In the genomic region with DNA sequence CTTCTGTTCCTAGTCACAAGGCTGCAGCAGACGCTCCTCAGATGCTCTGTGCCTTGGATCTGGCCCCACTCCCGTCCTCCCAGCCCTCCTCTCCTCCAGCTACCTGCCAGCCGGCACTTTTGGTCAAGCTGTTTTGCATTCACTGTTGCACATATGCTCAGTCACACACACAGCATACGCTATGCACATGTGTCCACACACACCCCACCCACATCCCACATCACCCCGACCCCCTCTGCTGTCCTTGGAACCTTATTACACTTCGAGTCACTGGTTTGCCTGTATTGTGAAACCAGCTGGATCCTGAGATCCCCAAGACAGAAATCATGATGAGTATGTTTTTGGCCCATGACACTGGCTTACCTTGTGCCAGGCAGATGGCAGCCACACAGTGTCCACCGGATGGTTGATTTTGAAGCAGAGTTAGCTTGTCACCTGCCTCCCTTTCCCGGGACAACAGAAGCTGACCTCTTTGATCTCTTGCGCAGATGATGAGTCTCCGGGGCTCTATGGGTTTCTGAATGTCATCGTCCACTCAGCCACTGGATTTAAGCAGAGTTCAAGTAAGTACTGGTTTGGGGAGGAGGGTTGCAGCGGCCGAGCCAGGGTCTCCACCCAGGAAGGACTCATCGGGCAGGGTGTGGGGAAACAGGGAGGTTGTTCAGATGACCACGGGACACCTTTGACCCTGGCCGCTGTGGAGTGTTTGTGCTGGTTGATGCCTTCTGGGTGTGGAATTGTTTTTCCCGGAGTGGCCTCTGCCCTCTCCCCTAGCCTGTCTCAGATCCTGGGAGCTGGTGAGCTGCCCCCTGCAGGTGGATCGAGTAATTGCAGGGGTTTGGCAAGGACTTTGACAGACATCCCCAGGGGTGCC, we compare ENCODE assay signal across 8 cellular contexts.
A peak's percentile ranks its signal among the peaks of the same experiment; 100 is the strongest.
DNase-seq lines count a peak whose midpoint lies in the region; TF ChIP-seq lines count a peak whose summit lies in the region.

No MANE protein-coding gene starts in this region.

- no peaks in the 10 kb centered on the region for H3K27me3 Mint-ChIP-seq in mesothelial cell of epicardium (ENCODE audit: low read depth)

- H3K9me3 ChIP-seq in colonic mucosa = no peaks in the 10 kb centered on the region

- H3K4me1 ChIP-seq in colonic mucosa = no peaks in the 10 kb centered on the region

- H3K4me3 Mint-ChIP-seq in mesothelial cell of epicardium = no peak overlapping the region

- no peak overlapping the region for H3K27ac Mint-ChIP-seq in mesothelial cell of epicardium

- intact Hi-C loops in colonic mucosa (cut with DNase I) = loop anchor here (10.0 kb wide), 1 partner anchor 335 kb away; no protein-coding TSS in a partner anchor

- peak; percentile 72 for TF ChIP-seq CTCF in colonic mucosa (IDR thresholded peaks at IDR 0.05)
- peak; percentile 87 for TF ChIP-seq CTCF in mesothelial cell of epicardium (IDR thresholded peaks at IDR 0.05; ENCODE audit: unreplicated experiment)

- H3K36me3 ChIP-seq in colonic mucosa = no peaks in the 10 kb centered on the region

- no peak overlapping the region for H3K4me3 ChIP-seq in colonic mucosa

- no peaks in the 10 kb centered on the region for H3K27me3 ChIP-seq in colonic mucosa

- no peak overlapping the region for H3K27ac ChIP-seq in colonic mucosa

- DNase-seq in GDM1 (lab: John Stamatoyannopoulos, UW) (peak; percentile 12), LoVo (ENCODE audit: low spot score) (peak; percentile 7), colonic mucosa (peak; percentile 76), mesothelial cell of epicardium (ENCODE audit: low spot score in 2 of 2, unreplicated experiment in 2 of 2) (peak in 1 of 2 experiments; percentile 60), middle frontal gyrus (ENCODE audit: extremely low spot score, low spot score) (no peak), DMS79 (lab: John Stamatoyannopoulos, UW) (no peak)
- peak; percentile 71 for DNase-seq in activated CD4-positive, alpha-beta T cell treated with anti-CD3 and anti-CD28 coated beads for 48 hours
- peak; percentile 14 to 15 for DNase-seq in stimulated activated CD8-positive, alpha-beta memory T cell treated with anti-CD3 and anti-CD28 coated beads, Interleukin-7, amount 100 ng/mL, for 4 hours (ENCODE audit: low read depth in 2 of 2)

- H3K9me3 Mint-ChIP-seq in mesothelial cell of epicardium = no peaks in the 10 kb centered on the region

- H3K36me3 Mint-ChIP-seq in mesothelial cell of epicardium = peaks cover 32% of the 10 kb centered on the region

- H3K9ac ChIP-seq in colonic mucosa (ENCODE audit: low read depth in 2 of 2, low read length in 2 of 2) = no peak overlapping the region

- no peaks in the 10 kb centered on the region for H3K4me1 Mint-ChIP-seq in mesothelial cell of epicardium

Comparison
In these comparisons a context has a peak if more than half of its experiments do, and no peak if none do; other contexts are left out.
1. DNase-seq: peak in GDM1 (single experiment), LoVo (single experiment), activated CD4-positive, alpha-beta T cell treated with anti-CD3 and anti-CD28 coated beads for 48 hours (single experiment), colonic mucosa (single experiment) and stimulated activated CD8-positive, alpha-beta memory T cell treated with anti-CD3 and anti-CD28 coated beads, Interleukin-7, amount 100 ng/mL, for 4 hours (2 of 2); none in middle frontal gyrus (single experiment) and DMS79 (single experiment).